Comparison of ENCODE assay signal across 15 cellular contexts in the genomic region with DNA sequence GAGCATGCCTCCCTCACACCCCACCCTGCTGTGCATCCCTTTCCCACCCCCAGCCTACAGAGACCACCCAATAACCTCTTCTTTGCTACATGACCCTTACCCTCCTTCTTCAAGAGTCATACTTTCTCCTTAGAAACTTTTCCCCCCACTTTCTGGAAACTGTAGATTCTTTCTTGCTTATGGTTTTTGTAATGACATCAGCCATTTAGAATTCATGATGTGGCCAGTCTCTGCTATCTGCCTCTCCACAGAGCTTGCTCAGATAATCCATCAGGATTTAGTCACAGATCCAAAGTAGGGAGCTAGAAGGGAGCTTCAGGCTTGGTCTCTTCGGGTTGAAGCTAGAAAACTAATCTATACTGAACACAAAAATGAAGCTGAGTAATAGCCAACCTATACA. TPM values are rescaled to one million over a fixed set of nuclear protein-coding genes. Genes with fewer than 3 reads are reported as not detected.
A peak's percentile ranks its signal among the peaks of the same experiment; 100 is the strongest.
DNase-seq lines count a peak whose midpoint lies in the region; ATAC-seq, FAIRE-seq and TF ChIP-seq lines count a peak whose summit lies in the region.
"Had no signal": no experiment of that assay in that cellular context is flagged by ENCODE, and none has a peak within 500 bp of the region (broad histone marks: within the 10 kb centered on the region; RNA-seq: fewer than 3 reads in every experiment).

No MANE protein-coding gene starts in this region.

- H3K79me2 ChIP-seq in PC-9 (ENCODE audit: low read depth): no peaks in the 10 kb centered on the region

- H3K9me2 ChIP-seq in PC-9 (ENCODE audit: insufficient read depth): no peaks in the 10 kb centered on the region

- H3K9me3 Mint-ChIP-seq in T-helper 1 cell treated with Interleukin-12 subunit alpha and Interleukin-12 subunit beta and Interleukin-4 antibody, amounts not matched to agents 30 μg/mL and 1 μg/mL, for 36 hours: no peaks in the 10 kb centered on the region
- H3K9me3 Mint-ChIP-seq in mesothelial cell of epicardium: peaks cover 7% of the 10 kb centered on the region

- no peaks in the 10 kb centered on the region for H3K9me3 ChIP-seq in PC-9 (ENCODE audit: insufficient read depth, low read depth)
- H3K9me3 ChIP-seq: colonic mucosa, thoracic aorta had no signal

- no peaks in the 10 kb centered on the region; the same call in 1 of the 2 replicates for H3F3A ChIP-seq in PC-9 (ENCODE audit: insufficient read depth, low read depth)

- no peaks in the 10 kb centered on the region for H3K36me3 ChIP-seq in PC-9 (ENCODE audit: low read depth)
- H3K36me3 ChIP-seq: colonic mucosa, thoracic aorta had no signal

- peak overlapping the region; percentile 65 for H3K27ac Mint-ChIP-seq in T-helper 1 cell treated with Interleukin-12 subunit alpha and Interleukin-12 subunit beta and Interleukin-4 antibody, amounts not matched to agents 30 μg/mL and 1 μg/mL, for 36 hours
- peak overlapping the region; percentile 72 for H3K27ac Mint-ChIP-seq in mesothelial cell of epicardium

- DNase-seq in T-helper 1 cell: no peak
- peak; percentile 65 for DNase-seq in HTR-8/SVneo (ENCODE audit: insufficient read length, low spot score)
- DNase-seq in astrocyte of the hippocampus (ENCODE audit: low read depth, low spot score): peak; percentile 84
- no peak for DNase-seq in mesothelial cell of epicardium (ENCODE audit: low spot score in 2 of 2, unreplicated experiment in 2 of 2)
- no peak for DNase-seq in PC-9
- DNase-seq in HuH-7.5 (ENCODE audit: low spot score): no peak
- DNase-seq: activated CD4-positive, alpha-beta T cell treated with anti-CD3 and anti-CD28 coated beads for 4 hours; colonic mucosa; NCI-H2171 treated with DMSO at 0.1 percent for 48 hours; SHP77; stimulated activated CD4-positive, alpha-beta T cell treated with anti-CD3 and anti-CD28 coated beads, Interleukin-4, amount 100 ng/mL, for 1 hour had no signal

- H3K4me3 Mint-ChIP-seq in T-helper 1 cell treated with Interleukin-12 subunit alpha and Interleukin-12 subunit beta and Interleukin-4 antibody, amounts not matched to agents 30 μg/mL and 1 μg/mL, for 36 hours: peak overlapping the region; percentile 1
- no peak overlapping the region for H3K4me3 Mint-ChIP-seq in mesothelial cell of epicardium

- H4K20me1 ChIP-seq in PC-9 (ENCODE audit: insufficient read depth): no peaks in the 10 kb centered on the region

- peaks cover 29% of the 10 kb centered on the region for H3K36me3 Mint-ChIP-seq in T-helper 1 cell treated with Interleukin-12 subunit alpha and Interleukin-12 subunit beta and Interleukin-4 antibody, amounts not matched to agents 30 μg/mL and 1 μg/mL, for 36 hours (ENCODE audit: low read depth)
- H3K36me3 Mint-ChIP-seq in mesothelial cell of epicardium: peaks cover 12% of the 10 kb centered on the region

- H3K4me3 ChIP-seq in PC-9: no peak overlapping the region
- H3K4me3 ChIP-seq: colonic mucosa, thoracic aorta had no signal

- BruUV-seq in PC-9 (replicated peaks; lab: Mats Ljungman, UMichigan): no TSS peak

- POLR2A ChIA-PET in PC-9 (lab: Charles Lee; ENCODE audit: unreplicated experiment): no interaction called here

- TF ChIP-seq CTCF in mesothelial cell of epicardium (IDR thresholded peaks at IDR 0.05; ENCODE audit: unreplicated experiment) (no peak), PC-9 (conservative IDR thresholded peaks at IDR 0.05) (no peak)

- peaks cover 49% of the 10 kb centered on the region for H3K4me1 Mint-ChIP-seq in T-helper 1 cell treated with Interleukin-12 subunit alpha and Interleukin-12 subunit beta and Interleukin-4 antibody, amounts not matched to agents 30 μg/mL and 1 μg/mL, for 36 hours (ENCODE audit: low read depth)
- peaks cover 10% of the 10 kb centered on the region for H3K4me1 Mint-ChIP-seq in mesothelial cell of epicardium

- H3K27me3 ChIP-seq in PC-9 (ENCODE audit: insufficient read depth, low read depth): no peaks in the 10 kb centered on the region
- H3K27me3 ChIP-seq: colonic mucosa had no signal

- intact Hi-C loops in PC-9 (cut with micrococcal nuclease; ENCODE audit: unreplicated experiment): no loop called here

- H2AFZ ChIP-seq in PC-9: no peak overlapping the region

- H3K27me3 Mint-ChIP-seq in T-helper 1 cell treated with Interleukin-12 subunit alpha and Interleukin-12 subunit beta and Interleukin-4 antibody, amounts not matched to agents 30 μg/mL and 1 μg/mL, for 36 hours (ENCODE audit: low read depth): no peaks in the 10 kb centered on the region
- no peaks in the 10 kb centered on the region for H3K27me3 Mint-ChIP-seq in mesothelial cell of epicardium (ENCODE audit: low read depth)

- no peak overlapping the region for H3K4me2 ChIP-seq in PC-9

- no peak overlapping the region for H3K27ac ChIP-seq in PC-9
- H3K27ac ChIP-seq: 22Rv1, colonic mucosa, thoracic aorta had no signal

- H3K4me1 ChIP-seq in PC-9 (replicated peaks; ENCODE audit: insufficient read depth): peaks cover 20% of the 10 kb centered on the region
- H3K4me1 ChIP-seq: colonic mucosa had no signal

- no peak for FAIRE-seq in HTR-8/SVneo (lab: Jason Lieb, UNC)

- CTCF ChIA-PET in PC-9 (lab: Charles Lee): interaction anchor here (0.6 kb wide), 1 partner anchor 166 kb away, joined by 4 read pairs; no protein-coding TSS in a partner anchor

- no peak for ATAC-seq in GM19395 (IDR thresholded peaks at IDR 0.05; ENCODE audit: unreplicated experiment)

RNA-seq across cellular contexts. Expression of a gene that starts 36.5 kb away (rescaled TPM):
- total RNA-seq in mesothelial cell of epicardium (17.0 to 18.2 TPM (median 17.6 TPM) in 3 replicates), PC-9 (2021) (26.3 and 27.7 TPM in 2 replicates)

RNA-seq across cellular contexts. Expression of a gene that starts 48.7 kb away (rescaled TPM):
- total RNA-seq in mesothelial cell of epicardium: 185 to 189 TPM (median 187 TPM) in 3 replicates
- total RNA-seq in PC-9 (2021): 110 and 111 TPM in 2 replicates

Comparison
In these comparisons a context has a peak if more than half of its experiments do, and no peak if none do; other contexts are left out.
1. DNase-seq: peak in HTR-8/SVneo (single experiment) and astrocyte of the hippocampus (single experiment); none in T-helper 1 cell (0 of 5), mesothelial cell of epicardium (0 of 2), PC-9 (0 of 2) and HuH-7.5 (single experiment).